In genomic region chr10:71068811-71069411, GRCh38 we compare ENCODE assay signal across 12 cellular contexts.
DNase-seq lines count a peak whose midpoint lies in the region; ATAC-seq, FAIRE-seq and TF ChIP-seq lines count a peak whose summit lies in the region.
"Had no signal": no experiment of that assay in that cellular context is flagged by ENCODE, and none has a peak within 500 bp of the region (broad histone marks: within the 10 kb centered on the region; RNA-seq: fewer than 3 reads in every experiment).

No MANE protein-coding gene starts in this region.

- H3K9me3 ChIP-seq in mesenchymal stem cell (ENCODE audit: control insufficient read depth, low read length): no peaks in the 10 kb centered on the region
- no peaks in the 10 kb centered on the region for H3K9me3 ChIP-seq in CD8-positive, alpha-beta memory T cell (ENCODE audit: low read length)

- no peaks in the 10 kb centered on the region for H3K36me3 ChIP-seq in mesenchymal stem cell (ENCODE audit: control insufficient read depth in 1 of 2, insufficient read depth in 2 of 2, low read depth in 1 of 2, low read length in 2 of 2)
- H3K36me3 ChIP-seq in CD8-positive, alpha-beta memory T cell (ENCODE audit: insufficient read depth, low read length): no peaks in the 10 kb centered on the region

- ATAC-seq in HG02938 (IDR thresholded peaks at IDR 0.05; ENCODE audit: unreplicated experiment): no peak
- no peak for ATAC-seq in GM19023 (IDR thresholded peaks at IDR 0.05; ENCODE audit: unreplicated experiment)

- no peak overlapping the region for H2BK15ac ChIP-seq in mesenchymal stem cell (ENCODE audit: low read depth, poor library complexity, severe bottlenecking)

- no peak overlapping the region for H2BK120ac ChIP-seq in mesenchymal stem cell (ENCODE audit: low read depth, low read length)

- H4K91ac ChIP-seq in mesenchymal stem cell (ENCODE audit: low read length): no peak overlapping the region

- no peaks in the 10 kb centered on the region for H3K9me3 Mint-ChIP-seq in CD8-positive, alpha-beta memory T cell

- no peak overlapping the region for H2AFZ ChIP-seq in mesenchymal stem cell (ENCODE audit: low read depth, low read length)

- H2AK5ac ChIP-seq in mesenchymal stem cell (ENCODE audit: low read length, severe bottlenecking): no peak overlapping the region

- no peak for TF ChIP-seq POLR2A in GM12891 (IDR thresholded peaks at IDR 0.05; ENCODE audit: low read depth, low read length)

- H3K4me2 ChIP-seq in mesenchymal stem cell (ENCODE audit: low read length, poor library complexity, severe bottlenecking): no peak overlapping the region

- DNase-seq in AG10803 (ENCODE audit: low read depth) (peak; percentile 45), NCI-H446 treated with DMSO at 0.1 percent for 48 hours (lab: John Stamatoyannopoulos, UW) (peak; percentile 12), dermis microvascular lymphatic vessel endothelial cell (ENCODE audit: low read depth in 2 of 2) (peak; percentile 35 to 58), mesenchymal stem cell (peak; percentile 5), GM12891 (ENCODE audit: insufficient read length, low spot score) (no peak)
- no peak for DNase-seq in CD8-positive, alpha-beta memory T cell
- DNase-seq: activated CD8-positive, alpha-beta memory T cell treated with anti-CD3 and anti-CD28 coated beads, Interleukin-2, amount 50 U/mL, for 4 hours; AML-193; NCI-H2171; stimulated activated naive CD4-positive, alpha-beta T cell treated with Interleukin-2 at 50 U/mL for 16 hours had no signal

- H3K4me1 ChIP-seq in mesenchymal stem cell (ENCODE audit: control insufficient read depth, insufficient read depth, low read depth, low read length): peaks cover 5% of the 10 kb centered on the region
- no peaks in the 10 kb centered on the region for H3K4me1 ChIP-seq in CD8-positive, alpha-beta memory T cell (ENCODE audit: insufficient read depth, low read length)

- H3K79me1 ChIP-seq in mesenchymal stem cell (replicated peaks; ENCODE audit: low read length, poor library complexity, severe bottlenecking): no peaks in the 10 kb centered on the region

- FAIRE-seq in GM12891 (lab: Jason Lieb, UNC): no peak

- TF ChIP-seq CTCF in AG10803 (conservative IDR thresholded peaks at IDR 0.05; ENCODE audit: low read length): no peak

- no peak overlapping the region for H3K4me3 Mint-ChIP-seq in CD8-positive, alpha-beta memory T cell

- WGBS in mesenchymal stem cell: 75% methylated on average over 9 of the region's 9 CpGs

- peaks cover 33 to 45% of the 10 kb centered on the region in 2 experiments for H3K27me3 ChIP-seq in mesenchymal stem cell (ENCODE audit: control insufficient read depth in 1 of 2, insufficient read depth in 1 of 2, low read length in 2 of 2)
- H3K27me3 ChIP-seq in CD8-positive, alpha-beta memory T cell (ENCODE audit: insufficient read depth, low read length, poor library complexity, severe bottlenecking): no peaks in the 10 kb centered on the region

- no peak overlapping the region for H3K14ac ChIP-seq in mesenchymal stem cell (ENCODE audit: low read length in 2 of 2)

- no peak overlapping the region for H3K4ac ChIP-seq in mesenchymal stem cell (ENCODE audit: low read depth in 1 of 2, low read length in 2 of 2)

- no peak overlapping the region for H3K18ac ChIP-seq in mesenchymal stem cell (ENCODE audit: low read depth in 1 of 2, low read length in 2 of 2)

- no peaks in the 10 kb centered on the region for H3K36me3 Mint-ChIP-seq in CD8-positive, alpha-beta memory T cell

- H3K27ac Mint-ChIP-seq in CD8-positive, alpha-beta memory T cell: no peak overlapping the region

- no peak overlapping the region for H4K8ac ChIP-seq in mesenchymal stem cell (ENCODE audit: low read length)

- POLR2A ChIA-PET in CD8-positive, alpha-beta memory T cell (lab: Charles Lee): no interaction called here

- no peak overlapping the region for H3K9ac ChIP-seq in mesenchymal stem cell (ENCODE audit: low read length)

- peaks cover 7 to 9% of the 10 kb centered on the region in 2 donors for H3K27me3 Mint-ChIP-seq in CD8-positive, alpha-beta memory T cell

- H3K27ac ChIP-seq in mesenchymal stem cell (ENCODE audit: low read length, poor library complexity, severe bottlenecking): no peak overlapping the region
- no peak overlapping the region for H3K27ac ChIP-seq in CD8-positive, alpha-beta memory T cell (ENCODE audit: low read depth, low read length)

- H2BK12ac ChIP-seq in mesenchymal stem cell (ENCODE audit: low read length in 2 of 2): no peak overlapping the region

- CTCF ChIA-PET in CD8-positive, alpha-beta memory T cell (lab: Charles Lee): no interaction called here

- H3K4me3 ChIP-seq in AG10803 (ENCODE audit: low read length) (no peak overlapping the region), mesenchymal stem cell (ENCODE audit: insufficient read depth in 1 of 2, low read depth in 1 of 2, low read length in 2 of 2) (no peak overlapping the region)
- H3K4me3 ChIP-seq in CD8-positive, alpha-beta memory T cell (ENCODE audit: low read length): no peak overlapping the region

- no peak overlapping the region for H2BK5ac ChIP-seq in mesenchymal stem cell (ENCODE audit: low read depth, low read length, poor library complexity, severe bottlenecking)

- H3K4me1 Mint-ChIP-seq in CD8-positive, alpha-beta memory T cell: no peaks in the 10 kb centered on the region

- H3K23ac ChIP-seq in mesenchymal stem cell (ENCODE audit: low read length in 2 of 2): peak overlapping the region in 1 of 2 experiments; percentile 32

TF ChIP-seq in GM12891, 5 proteins besides CTCF, POLR2A, EP300 and RAD21:
- TF ChIP-seq PAX5 (IDR thresholded peaks at IDR 0.05; ENCODE audit: insufficient read depth, low read length, severe bottlenecking): no peak
- no peak for TF ChIP-seq POU2F2 (IDR thresholded peaks at IDR 0.05; ENCODE audit: low read depth, low read length)
- TF ChIP-seq SPI1 (IDR thresholded peaks at IDR 0.05; ENCODE audit: low read depth, low read length): no peak
- no peak for TF ChIP-seq POLR2AphosphoS5 (IDR thresholded peaks at IDR 0.05; ENCODE audit: low read depth, low read length)
- TF ChIP-seq TAF1 (IDR thresholded peaks at IDR 0.05; ENCODE audit: low read depth, low read length): no peak

Comparison
In these comparisons a context has a peak if more than half of its experiments do, and no peak if none do; other contexts are left out.
1. DNase-seq: peak in AG10803 (single experiment), NCI-H446 treated with DMSO at 0.1 percent for 48 hours (single experiment), dermis microvascular lymphatic vessel endothelial cell (2 of 2) and mesenchymal stem cell (single experiment); none in CD8-positive, alpha-beta memory T cell (0 of 5) and GM12891 (single experiment).